In genomic region chr15:23439513-23439912, GRCh38 we compare ENCODE assay signal across 1 cellular context.
TF ChIP-seq lines count a peak whose summit lies in the region.

No MANE protein-coding gene starts in this region.

TF ChIP-seq in HepG2, 621 proteins besides CTCF, POLR2A, EP300 and RAD21 (continued from another document):
- TF ChIP-seq ZNF629 (CRISPR knock-in tag; conservative IDR thresholded peaks at IDR 0.05), result no peak
- TF ChIP-seq TEAD2 (CRISPR knock-in tag; IDR thresholded peaks at IDR 0.05), result no peak
- no peak for TF ChIP-seq ZBTB7A (CRISPR knock-in tag; IDR thresholded peaks at IDR 0.05)
